ENCODE assay signal across 8 cellular contexts in the genomic region with DNA sequence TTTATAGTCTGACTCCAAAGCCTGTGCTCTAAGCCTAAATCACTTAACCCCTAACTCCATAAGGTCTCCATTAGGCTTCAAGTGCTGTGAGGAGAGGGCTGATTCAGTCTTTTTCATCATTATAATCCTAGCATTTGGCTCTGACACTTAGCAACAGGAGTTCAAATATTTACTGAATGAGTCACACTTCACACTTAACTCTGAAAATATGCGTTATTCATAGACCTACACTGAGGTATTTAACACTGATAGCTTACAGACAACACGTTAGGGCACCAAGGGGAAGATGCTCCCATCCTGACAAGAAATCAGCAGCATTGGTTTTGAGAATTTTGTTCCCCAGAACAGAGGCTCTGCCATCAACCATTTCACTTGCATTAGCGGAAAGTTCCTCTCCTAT. TPM values are rescaled to one million over a fixed set of nuclear protein-coding genes. Genes with fewer than 3 reads are reported as not detected.
DNase-seq lines count a peak whose midpoint lies in the region; ATAC-seq and TF ChIP-seq lines count a peak whose summit lies in the region.

No MANE protein-coding gene starts in this region.

- POLR2A ChIA-PET in AG04449 (lab: Yijun Ruan, JAX), result interaction anchor here (1.3 kb wide), 1 partner anchor 54 kb away, joined by 7 read pairs; the partner anchor contains the start of gene MSL2

- 41 to 42% methylated on average over 3 of the region's 3 CpGs for WGBS in lower leg skin, 2 donors

- intact Hi-C loops in lower leg skin (cut with DNase I; ENCODE audit: low total_unique reads), result no loop called here

- DNase-seq in AG04449 (ENCODE audit: low read depth, low spot score) (peak; percentile 73), HFFc6 (peak; percentile 88), iris pigment epithelial cell (ENCODE audit: low read depth) (peak; percentile 88), lower leg skin (ENCODE audit: low spot score in 2 of 2) (no peak), GM10266 (ENCODE audit: extremely low spot score) (no peak), NCI-H1105 treated with DMSO at 0.1 percent for 48 hours (lab: John Stamatoyannopoulos, UW) (no peak)
- no peak for DNase-seq in activated naive CD8-positive, alpha-beta T cell treated with anti-CD3 and anti-CD28 coated beads, Interleukin-2, amount 50 U/mL, for 24 hours
- DNase-seq in stimulated activated CD4-positive, alpha-beta T cell treated with anti-CD3 and anti-CD28 coated beads, Interleukin-2, amount 100 ng/mL, for 24 hours, result no peak

- peak overlapping the region; percentile 44 for H3K4me3 Mint-ChIP-seq in HFFc6
- H3K4me3 Mint-ChIP-seq in activated naive CD8-positive, alpha-beta T cell treated with anti-CD3 and anti-CD28 coated beads, Interleukin-2, amount 50 U/mL, for 24 hours, result no peak overlapping the region

- peaks cover 23% of the 10 kb centered on the region for H3K36me3 Mint-ChIP-seq in HFFc6 (ENCODE audit: low read depth)
- H3K36me3 Mint-ChIP-seq in activated naive CD8-positive, alpha-beta T cell treated with anti-CD3 and anti-CD28 coated beads, Interleukin-2, amount 50 U/mL, for 24 hours (ENCODE audit: low read depth), result peaks cover 9% of the 10 kb centered on the region

- ATAC-seq in activated naive CD8-positive, alpha-beta T cell treated with anti-CD3 and anti-CD28 coated beads, Interleukin-2, amount 50 U/mL, for 24 hours, result peak; percentile 89

- 0 out of 2 replicates have a peak, but pooled peaks cover 3% of the 10 kb centered on the region for H3K27me3 Mint-ChIP-seq in HFFc6 (ENCODE audit: insufficient read depth)
- no peaks in the 10 kb centered on the region for H3K27me3 Mint-ChIP-seq in activated naive CD8-positive, alpha-beta T cell treated with anti-CD3 and anti-CD28 coated beads, Interleukin-2, amount 50 U/mL, for 24 hours

- TF ChIP-seq CTCF in AG04449 (IDR thresholded peaks at IDR 0.05; ENCODE audit: insufficient read depth, low read length, missing control alignments) (no peak), HFFc6 (IDR thresholded peaks at IDR 0.05) (no peak), lower leg skin (IDR thresholded peaks at IDR 0.05) (no peak), GM10266 (IDR thresholded peaks at IDR 0.05; ENCODE audit: control insufficient read depth, insufficient read depth, low read depth, missing control alignments) (no peak)

- H3K9me3 Mint-ChIP-seq in HFFc6, result no peaks in the 10 kb centered on the region
- no peaks in the 10 kb centered on the region for H3K9me3 Mint-ChIP-seq in activated naive CD8-positive, alpha-beta T cell treated with anti-CD3 and anti-CD28 coated beads, Interleukin-2, amount 50 U/mL, for 24 hours

- H3K27ac Mint-ChIP-seq in HFFc6, result peak overlapping the region; percentile 87
- H3K27ac Mint-ChIP-seq in activated naive CD8-positive, alpha-beta T cell treated with anti-CD3 and anti-CD28 coated beads, Interleukin-2, amount 50 U/mL, for 24 hours, result peak overlapping the region; percentile 13

- TF ChIP-seq POLR2A in lower leg skin (IDR thresholded peaks at IDR 0.05), result no peak

- CTCF ChIA-PET in AG04449 (lab: Yijun Ruan, JAX), result no interaction called here

- H3K4me3 ChIP-seq in AG04449 (ENCODE audit: low read depth, low read length) (no peak overlapping the region), lower leg skin (ENCODE audit: low read depth, poor library complexity, severe bottlenecking) (no peak overlapping the region)

- peaks cover 52% of the 10 kb centered on the region for H3K4me1 Mint-ChIP-seq in HFFc6 (ENCODE audit: low read depth)
- peaks cover 30% of the 10 kb centered on the region for H3K4me1 Mint-ChIP-seq in activated naive CD8-positive, alpha-beta T cell treated with anti-CD3 and anti-CD28 coated beads, Interleukin-2, amount 50 U/mL, for 24 hours

RNA-seq across cellular contexts. Expression of gene MSL2, which starts 53.5 kb away (rescaled TPM):
- total RNA-seq in HFFc6 (2021; fragmentation: NEBNext Ultra II Directional; extraction: Animal tissue kit (Norgen Biotek cat#: 25700)), result 10 to 100 TPM; 20.4 to 24.8 (median 22.2) TPM
- total RNA-seq in lower leg skin, result 10 to 100 TPM; 26.9 to 38.0 (median 30.4) TPM

Comparison
In these comparisons a context has a peak if more than half of its experiments do, and no peak if none do; other contexts are left out.
1. DNase-seq: peak in AG04449 (single experiment), HFFc6 (single experiment) and iris pigment epithelial cell (single experiment); none in activated naive CD8-positive, alpha-beta T cell treated with anti-CD3 and anti-CD28 coated beads, Interleukin-2, amount 50 U/mL, for 24 hours (single experiment), stimulated activated CD4-positive, alpha-beta T cell treated with anti-CD3 and anti-CD28 coated beads, Interleukin-2, amount 100 ng/mL, for 24 hours (0 of 2), lower leg skin (0 of 2), GM10266 (single experiment) and NCI-H1105 treated with DMSO at 0.1 percent for 48 hours (single experiment).